Comparison of ENCODE assay signal across 11 cellular contexts in the genomic region with DNA sequence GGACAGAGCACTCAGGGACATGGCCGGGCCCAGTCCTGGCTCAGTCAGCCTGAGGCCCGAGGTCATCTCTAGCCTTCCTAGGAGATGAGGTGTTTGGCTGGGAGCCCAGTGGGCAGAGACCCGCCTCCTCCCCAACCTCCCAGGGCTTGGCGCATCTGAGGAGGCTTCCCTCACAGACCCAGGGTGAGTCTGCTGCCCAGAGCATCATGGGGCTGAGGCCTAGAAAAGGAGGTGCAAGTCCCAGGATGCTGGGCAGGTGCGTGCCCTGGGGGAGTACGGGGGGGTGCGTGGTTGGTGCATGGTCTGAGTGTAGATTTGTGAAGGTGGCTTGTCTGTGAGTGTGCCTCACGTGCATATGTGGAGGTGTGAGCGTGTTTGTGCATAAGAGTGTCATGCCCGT. TPM values are rescaled to one million over a fixed set of nuclear protein-coding genes. Genes with fewer than 3 reads are reported as not detected.
DNase-seq lines count a peak whose midpoint lies in the region; ATAC-seq and TF ChIP-seq lines count a peak whose summit lies in the region.
"Had no signal": no experiment of that assay in that cellular context is flagged by ENCODE, and none has a peak within 500 bp of the region (broad histone marks: within the 10 kb centered on the region; RNA-seq: fewer than 3 reads in every experiment).

No MANE protein-coding gene starts in this region.

- H3K27me3 Mint-ChIP-seq in HFFc6 (ENCODE audit: insufficient read depth): peaks cover 19% of the 10 kb centered on the region
- H3K27me3 Mint-ChIP-seq in activated naive CD8-positive, alpha-beta T cell treated with anti-CD3 and anti-CD28 coated beads for 36 hours: peaks cover 26% of the 10 kb centered on the region

- DNase-seq in Ammon's horn (ENCODE audit: low spot score) (peak; percentile 1), HFFc6 (peak; percentile 84), kidney tubule cell (ENCODE audit: low spot score) (peak; percentile 91), hepatocyte (ENCODE audit: low spot score) (no peak), suprapubic skin (ENCODE audit: low spot score in 2 of 2) (no peak), retina (no peak)
- no peak for DNase-seq in activated naive CD8-positive, alpha-beta T cell treated with anti-CD3 and anti-CD28 coated beads for 36 hours
- DNase-seq: SIG-M5 had no signal

- no peak overlapping the region for H3K27ac ChIP-seq in hepatocyte
- no peak overlapping the region for H3K27ac ChIP-seq in suprapubic skin

- no peak overlapping the region for H2AFZ ChIP-seq in hepatocyte
- H2AFZ ChIP-seq: GM23338 had no signal

- H3K9me3 ChIP-seq in hepatocyte (ENCODE audit: low read depth) (no peaks in the 10 kb centered on the region), suprapubic skin (no peaks in the 10 kb centered on the region)

- H3K36me3 Mint-ChIP-seq in HFFc6 (ENCODE audit: low read depth): peaks cover 4% of the 10 kb centered on the region; the same call in 1 of the 2 replicates
- H3K36me3 Mint-ChIP-seq in activated naive CD8-positive, alpha-beta T cell treated with anti-CD3 and anti-CD28 coated beads for 36 hours: no peaks in the 10 kb centered on the region

- WGBS in hepatocyte (ENCODE audit: low lambda C conversion rate, missing lambda C conversion rate): 94% methylated on average over 10 of the region's 10 CpGs
- 81% methylated on average over 6 of the region's 10 CpGs for WGBS in suprapubic skin

- no peaks in the 10 kb centered on the region for H3K36me3 ChIP-seq in hepatocyte (replicated peaks; ENCODE audit: insufficient read depth, low read depth)
- H3K36me3 ChIP-seq in suprapubic skin: no peaks in the 10 kb centered on the region

- H3K79me2 ChIP-seq in hepatocyte: no peaks in the 10 kb centered on the region

- peaks cover 10% of the 10 kb centered on the region for H3K9me3 Mint-ChIP-seq in HFFc6
- no peaks in the 10 kb centered on the region for H3K9me3 Mint-ChIP-seq in activated naive CD8-positive, alpha-beta T cell treated with anti-CD3 and anti-CD28 coated beads for 36 hours
- H3K9me3 Mint-ChIP-seq: stimulated activated naive CD8-positive, alpha-beta T cell treated with anti-CD3 and anti-CD28 coated beads, Interleukin-15, Interleukin-2, amounts not matched to agents 100 ng/mL and 50 ng/mL, for 24 hours had no signal

- TF ChIP-seq CTCF in HFFc6 (IDR thresholded peaks at IDR 0.05) (no peak), hepatocyte (IDR thresholded peaks at IDR 0.05; ENCODE audit: poor library complexity) (no peak), suprapubic skin (IDR thresholded peaks at IDR 0.05) (no peak)

- H3K27me3 ChIP-seq in hepatocyte (peaks cover 6% of the 10 kb centered on the region), suprapubic skin (peaks cover 52% of the 10 kb centered on the region)

- H3K9me2 ChIP-seq in hepatocyte (replicated peaks; ENCODE audit: insufficient read depth): no peaks in the 10 kb centered on the region

- H3K4me1 Mint-ChIP-seq in HFFc6 (ENCODE audit: low read depth): peaks cover 9% of the 10 kb centered on the region
- H3K4me1 Mint-ChIP-seq in activated naive CD8-positive, alpha-beta T cell treated with anti-CD3 and anti-CD28 coated beads for 36 hours: peaks cover 9% of the 10 kb centered on the region

- H3K4me3 ChIP-seq in hepatocyte (no peak overlapping the region), suprapubic skin (no peak overlapping the region)

- H3K4me1 ChIP-seq in hepatocyte (ENCODE audit: insufficient read depth) (no peaks in the 10 kb centered on the region), suprapubic skin (peaks cover 6% of the 10 kb centered on the region)

- no peak for ATAC-seq in HG02852 (IDR thresholded peaks at IDR 0.05; ENCODE audit: unreplicated experiment)
- ATAC-seq: GM23338 had no signal

- no peak for TF ChIP-seq EP300 in suprapubic skin (IDR thresholded peaks at IDR 0.05)

- no peak overlapping the region for H3K4me2 ChIP-seq in hepatocyte
- H3K4me2 ChIP-seq: GM23338 had no signal

- H3K4me3 Mint-ChIP-seq in HFFc6: peak overlapping the region; percentile 5; the same call in 1 of the 2 replicates
- peak overlapping the region; percentile 5 for H3K4me3 Mint-ChIP-seq in activated naive CD8-positive, alpha-beta T cell treated with anti-CD3 and anti-CD28 coated beads for 36 hours
- H3K4me3 Mint-ChIP-seq: GM23338; stimulated activated naive CD8-positive, alpha-beta T cell treated with anti-CD3 and anti-CD28 coated beads, Interleukin-15, Interleukin-2, amounts not matched to agents 100 ng/mL and 50 ng/mL, for 24 hours had no signal

- H3K27ac Mint-ChIP-seq in HFFc6: peak overlapping the region; percentile 18
- H3K27ac Mint-ChIP-seq in activated naive CD8-positive, alpha-beta T cell treated with anti-CD3 and anti-CD28 coated beads for 36 hours: no peak overlapping the region
- H3K27ac Mint-ChIP-seq: GM23338; stimulated activated naive CD8-positive, alpha-beta T cell treated with anti-CD3 and anti-CD28 coated beads, Interleukin-15, Interleukin-2, amounts not matched to agents 100 ng/mL and 50 ng/mL, for 24 hours had no signal

- no peak for TF ChIP-seq POLR2A in suprapubic skin (IDR thresholded peaks at IDR 0.05)

- H4K20me1 ChIP-seq in hepatocyte (ENCODE audit: insufficient read depth, poor library complexity, severe bottlenecking): no peaks in the 10 kb centered on the region

RNA-seq across cellular contexts. Expression of gene PDE6G, which starts 4.7 kb away (rescaled TPM):
- under 1 TPM in 5 of 6 experiments, not detected in 1; 0.37 to 0.76 (median 0.57) TPM for total RNA-seq in HFFc6 (2021; fragmentation: NEBNext Ultra II Directional; extraction: Animal tissue kit (Norgen Biotek cat#: 25700))
- total RNA-seq in activated naive CD8-positive, alpha-beta T cell treated with anti-CD3 and anti-CD28 coated beads for 36 hours: 1 to 10 TPM; 8.6 to 9.1 TPM
- total RNA-seq in hepatocyte (0.87 and 2.1 TPM in 2 replicates), suprapubic skin (under 1 TPM in 1 of 4 donors, not detected in 3; 0.53 TPM)
- 0.37 and 0.83 TPM in 2 replicates for polyA plus RNA-seq in hepatocyte

RNA-seq across cellular contexts. Expression of gene TSPAN10, which starts 14.7 kb away (rescaled TPM):
- 10 to 100 TPM; 14.3 to 19.6 (median 17.2) TPM for total RNA-seq in HFFc6 (2021; fragmentation: NEBNext Ultra II Directional; extraction: Animal tissue kit (Norgen Biotek cat#: 25700))
- total RNA-seq in activated naive CD8-positive, alpha-beta T cell treated with anti-CD3 and anti-CD28 coated beads for 36 hours: under 1 TPM; 0.19 to 0.26 TPM
- 1.4 and 3.5 TPM in 2 replicates for total RNA-seq in hepatocyte
- 12.0 and 15.2 TPM in 2 replicates for polyA plus RNA-seq in hepatocyte
- total RNA-seq in suprapubic skin: 1 to 10 TPM in 3 of 4 donors, under 1 TPM in 1; 0.99 to 9.2 (median 2.5) TPM

RNA-seq across cellular contexts. Expression of gene OXLD1, which starts 14.7 kb away (rescaled TPM):
- total RNA-seq in HFFc6 (2021; fragmentation: NEBNext Ultra II Directional; extraction: Animal tissue kit (Norgen Biotek cat#: 25700)): 10 to 100 TPM; 20.9 to 33.4 (median 30.9) TPM
- total RNA-seq in activated naive CD8-positive, alpha-beta T cell treated with anti-CD3 and anti-CD28 coated beads for 36 hours: 10 to 100 TPM; 53.0 to 56.1 TPM
- total RNA-seq in hepatocyte (22.3 and 37.8 TPM in 2 replicates), suprapubic skin (10 to 100 TPM; 39.6 to 68.1 (median 47.6) TPM)
- polyA plus RNA-seq in hepatocyte: 39.8 and 55.2 TPM in 2 replicates

RNA-seq across cellular contexts. Expression of gene NPLOC4, which starts 14.8 kb away (rescaled TPM):
- 100 to 1,000 TPM; 121 to 140 (median 133) TPM for total RNA-seq in HFFc6 (2021; fragmentation: NEBNext Ultra II Directional; extraction: Animal tissue kit (Norgen Biotek cat#: 25700))
- 100 to 1,000 TPM; 103 TPM for total RNA-seq in activated naive CD8-positive, alpha-beta T cell treated with anti-CD3 and anti-CD28 coated beads for 36 hours
- total RNA-seq in hepatocyte (48.2 and 54.6 TPM in 2 replicates), suprapubic skin (100 to 1,000 TPM in 1 of 4 donors, 10 to 100 TPM in 3; 77.1 to 115 (median 91.7) TPM)
- 53.7 and 56.1 TPM in 2 replicates for polyA plus RNA-seq in hepatocyte

RNA-seq across cellular contexts. Expression of gene CCDC137, which starts 14.8 kb away (rescaled TPM):
- 10 to 100 TPM; 22.8 to 28.8 (median 25.2) TPM for total RNA-seq in HFFc6 (2021; fragmentation: NEBNext Ultra II Directional; extraction: Animal tissue kit (Norgen Biotek cat#: 25700))
- 10 to 100 TPM; 54.8 to 63.3 TPM for total RNA-seq in activated naive CD8-positive, alpha-beta T cell treated with anti-CD3 and anti-CD28 coated beads for 36 hours
- total RNA-seq in hepatocyte: 8.3 and 9.1 TPM in 2 replicates
- polyA plus RNA-seq in hepatocyte: 20.5 and 23.0 TPM in 2 replicates
- 10 to 100 TPM; 14.9 to 29.8 (median 24.5) TPM for total RNA-seq in suprapubic skin

Comparison
In these comparisons a context has a peak if more than half of its experiments do, and no peak if none do; other contexts are left out.
1. DNase-seq: peak in Ammon's horn (single experiment), HFFc6 (single experiment) and kidney tubule cell (single experiment); none in activated naive CD8-positive, alpha-beta T cell treated with anti-CD3 and anti-CD28 coated beads for 36 hours (single experiment), hepatocyte (single experiment), suprapubic skin (0 of 2) and retina (single experiment).